Comparison of ENCODE assay signal across 1 cellular context in genomic region chr7:132318338-132319318, GRCh38.
TF ChIP-seq lines count a peak whose summit lies in the region.

No MANE protein-coding gene starts in this region.

TF ChIP-seq in HepG2, 621 proteins besides CTCF, POLR2A, EP300 and RAD21 (continued from another document):
- no peak for TF ChIP-seq THAP7 (CRISPR knock-in tag; IDR thresholded peaks at IDR 0.05)
- no peak for TF ChIP-seq ZNF367 (CRISPR knock-in tag; IDR thresholded peaks at IDR 0.05; ENCODE audit: borderline replicate concordance)
- TF ChIP-seq STAG1 (CRISPR knock-in tag; IDR thresholded peaks at IDR 0.05) = peak; percentile 84
- TF ChIP-seq ARNT2 (CRISPR knock-in tag; IDR thresholded peaks at IDR 0.05; ENCODE audit: low read depth) = 0 out of 2 replicates have a peak, but pooled peaks have one; percentile 50
- no peak for TF ChIP-seq PAWR (CRISPR knock-in tag; IDR thresholded peaks at IDR 0.05; ENCODE audit: borderline replicate concordance)
- no peak for TF ChIP-seq TRIM24 (CRISPR knock-in tag; IDR thresholded peaks at IDR 0.05)
- TF ChIP-seq, protein P1, sequence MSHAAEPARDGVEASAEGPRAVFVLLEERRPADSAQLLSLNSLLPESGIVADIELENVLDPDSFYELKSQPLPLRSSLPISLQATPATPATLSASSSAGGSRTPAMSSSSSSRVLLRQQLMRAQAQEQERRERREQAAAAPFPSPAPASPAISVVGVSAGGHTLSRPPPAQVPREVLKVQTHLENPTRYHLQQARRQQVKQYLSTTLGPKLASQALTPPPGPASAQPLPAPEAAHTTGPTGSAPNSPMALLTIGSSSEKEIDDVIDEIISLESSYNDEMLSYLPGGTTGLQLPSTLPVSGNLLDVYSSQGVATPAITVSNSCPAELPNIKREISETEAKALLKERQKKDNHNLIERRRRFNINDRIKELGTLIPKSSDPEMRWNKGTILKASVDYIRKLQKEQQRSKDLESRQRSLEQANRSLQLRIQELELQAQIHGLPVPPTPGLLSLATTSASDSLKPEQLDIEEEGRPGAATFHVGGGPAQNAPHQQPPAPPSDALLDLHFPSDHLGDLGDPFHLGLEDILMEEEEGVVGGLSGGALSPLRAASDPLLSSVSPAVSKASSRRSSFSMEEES (CRISPR knock-in tag; IDR thresholded peaks at IDR 0.05) = 0 out of 2 replicates have a peak, but pooled peaks have one; percentile 36
- peak; percentile 32 for TF ChIP-seq TEAD3 (CRISPR knock-in tag; optimal IDR thresholded peaks at IDR 0.05; ENCODE audit: borderline replicate concordance)
- TF ChIP-seq, protein P2, sequence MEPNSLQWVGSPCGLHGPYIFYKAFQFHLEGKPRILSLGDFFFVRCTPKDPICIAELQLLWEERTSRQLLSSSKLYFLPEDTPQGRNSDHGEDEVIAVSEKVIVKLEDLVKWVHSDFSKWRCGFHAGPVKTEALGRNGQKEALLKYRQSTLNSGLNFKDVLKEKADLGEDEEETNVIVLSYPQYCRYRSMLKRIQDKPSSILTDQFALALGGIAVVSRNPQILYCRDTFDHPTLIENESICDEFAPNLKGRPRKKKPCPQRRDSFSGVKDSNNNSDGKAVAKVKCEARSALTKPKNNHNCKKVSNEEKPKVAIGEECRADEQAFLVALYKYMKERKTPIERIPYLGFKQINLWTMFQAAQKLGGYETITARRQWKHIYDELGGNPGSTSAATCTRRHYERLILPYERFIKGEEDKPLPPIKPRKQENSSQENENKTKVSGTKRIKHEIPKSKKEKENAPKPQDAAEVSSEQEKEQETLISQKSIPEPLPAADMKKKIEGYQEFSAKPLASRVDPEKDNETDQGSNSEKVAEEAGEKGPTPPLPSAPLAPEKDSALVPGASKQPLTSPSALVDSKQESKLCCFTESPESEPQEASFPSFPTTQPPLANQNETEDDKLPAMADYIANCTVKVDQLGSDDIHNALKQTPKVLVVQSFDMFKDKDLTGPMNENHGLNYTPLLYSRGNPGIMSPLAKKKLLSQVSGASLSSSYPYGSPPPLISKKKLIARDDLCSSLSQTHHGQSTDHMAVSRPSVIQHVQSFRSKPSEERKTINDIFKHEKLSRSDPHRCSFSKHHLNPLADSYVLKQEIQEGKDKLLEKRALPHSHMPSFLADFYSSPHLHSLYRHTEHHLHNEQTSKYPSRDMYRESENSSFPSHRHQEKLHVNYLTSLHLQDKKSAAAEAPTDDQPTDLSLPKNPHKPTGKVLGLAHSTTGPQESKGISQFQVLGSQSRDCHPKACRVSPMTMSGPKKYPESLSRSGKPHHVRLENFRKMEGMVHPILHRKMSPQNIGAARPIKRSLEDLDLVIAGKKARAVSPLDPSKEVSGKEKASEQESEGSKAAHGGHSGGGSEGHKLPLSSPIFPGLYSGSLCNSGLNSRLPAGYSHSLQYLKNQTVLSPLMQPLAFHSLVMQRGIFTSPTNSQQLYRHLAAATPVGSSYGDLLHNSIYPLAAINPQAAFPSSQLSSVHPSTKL (CRISPR knock-in tag; IDR thresholded peaks at IDR 0.05) = no peak
- no peak for TF ChIP-seq E2F5 (CRISPR knock-in tag; conservative IDR thresholded peaks at IDR 0.05)
- peak; percentile 35; the same call in 1 of the 2 replicates for TF ChIP-seq BHLHE40 (IDR thresholded peaks at IDR 0.05; ENCODE audit: low read length)
- peak; percentile 62 for TF ChIP-seq SMC3 (IDR thresholded peaks at IDR 0.05; ENCODE audit: low read length)
